Comparison of ENCODE assay signal across 28 cellular contexts in genomic region chr11:26607725-26608506, GRCh38.
DNase-seq lines count a peak whose midpoint lies in the region; ATAC-seq and TF ChIP-seq lines count a peak whose summit lies in the region.
"Had no signal": no experiment of that assay in that cellular context is flagged by ENCODE, and none has a peak within 500 bp of the region (broad histone marks: within the 10 kb centered on the region; RNA-seq: fewer than 3 reads in every experiment).

No MANE protein-coding gene starts in this region.

- ATAC-seq in GM19025 (IDR thresholded peaks at IDR 0.05; ENCODE audit: low read depth, unreplicated experiment) (peak; percentile 57), HG02623 (IDR thresholded peaks at IDR 0.05; ENCODE audit: unreplicated experiment) (peak; percentile 64), HG03045 (IDR thresholded peaks at IDR 0.05; ENCODE audit: unreplicated experiment) (peak; percentile 68), GM21529 (IDR thresholded peaks at IDR 0.05; ENCODE audit: unreplicated experiment) (no peak)
- ATAC-seq: activated CD8-positive, alpha-beta T cell treated with anti-CD3 and anti-CD28 coated beads for 36 hours; effector memory CD8-positive, alpha-beta T cell; HCT116; left cardiac atrium had no signal

- in situ Hi-C loops in ACHN (cut with HindIII; ENCODE audit: low pct_ligation_motif_present, low pct_unique_long_range_greater_than_20kb, low sequenced_read_pairs): no loop called here

- no peak for TF ChIP-seq CTCF in GM12864 (IDR thresholded peaks at IDR 0.05; ENCODE audit: low read depth, low read length, missing control alignments)
- no peak for TF ChIP-seq CTCF in GM10266 (IDR thresholded peaks at IDR 0.05; ENCODE audit: control insufficient read depth, insufficient read depth, low read depth, missing control alignments)

- peak overlapping the region; percentile 0; the same call in 1 of the 2 replicates for H3K4me3 ChIP-seq in GM12864 (ENCODE audit: low read depth, low read length)
- H3K4me3 ChIP-seq: right atrium auricular region, smooth muscle cell, testis had no signal

- DNase-seq in GM12864 (ENCODE audit: low read depth): peak; percentile 12
- DNase-seq in ACHN: no peak
- DNase-seq in GM10266 (ENCODE audit: extremely low spot score): no peak
- no peak for DNase-seq in D341Med (ENCODE audit: low spot score)
- DNase-seq: 8988T; activated CD8-positive, alpha-beta memory T cell treated with anti-CD3 and anti-CD28 coated beads, Interleukin-2, amount 50 U/mL, for 48 hours; activated CD8-positive, alpha-beta T cell treated with anti-CD3 and anti-CD28 coated beads for 36 hours; activated naive CD4-positive, alpha-beta T cell treated with anti-CD3 and anti-CD28 coated beads for 36 hours; Calu3; central memory CD4-positive, alpha-beta T cell; DMS79 treated with DMSO at 0.1 percent for 48 hours; effector memory CD8-positive, alpha-beta T cell; GDM1; immature natural killer cell; left cardiac atrium; NCI-H1048; NCI-H1694 treated with DMSO at 0.1 percent for 48 hours; NCI-H446 treated with DMSO at 0.1 percent for 48 hours; SIG-M5; stimulated activated naive CD4-positive, alpha-beta T cell treated with Interleukin-2 at 50 U/mL for 16 hours; testis had no signal
